Comparison of ENCODE assay signal across 18 cellular contexts in genomic region chr5:172994405-172994804, GRCh38.
"Had no signal": no experiment of that assay in that cellular context is flagged by ENCODE, and none has a peak within 500 bp of the region (broad histone marks: within the 10 kb centered on the region; RNA-seq: fewer than 3 reads in every experiment).

No MANE protein-coding gene starts in this region.

- H3K27ac Mint-ChIP-seq: neural progenitor cell, progenitor cell of endocrine pancreas had no signal

- H3K27me3 Mint-ChIP-seq: naive thymus-derived CD4-positive, alpha-beta T cell; progenitor cell of endocrine pancreas; stimulated activated naive CD8-positive, alpha-beta T cell treated with anti-CD3 and anti-CD28 coated beads, Interleukin-15, amount 100 ng/mL, for 72 hours had no signal

- H3K4me3 Mint-ChIP-seq: neural progenitor cell; stimulated activated naive CD8-positive, alpha-beta T cell treated with anti-CD3 and anti-CD28 coated beads, Interleukin-15, amount 100 ng/mL, for 72 hours had no signal

- DNase-seq: cortex of kidney; dorsolateral prefrontal cortex; effector CD8-positive, alpha-beta T cell; heart right ventricle; hypothalamus; kidney glomerular epithelial cell; mammary epithelial cell; naive thymus-derived CD4-positive, alpha-beta T cell; occipital lobe; pancreas; right cardiac atrium; stimulated activated CD4-positive, alpha-beta T cell treated with anti-CD3 and anti-CD28 coated beads, Interleukin-2, amount 100 ng/mL, for 48 hours; stimulated activated naive CD8-positive, alpha-beta T cell treated with anti-CD3 and anti-CD28 coated beads, Interleukin-15, amount 100 ng/mL, for 72 hours; testis; upper lobe of right lung had no signal

- H3K9me3 Mint-ChIP-seq: naive thymus-derived CD4-positive, alpha-beta T cell; neural progenitor cell; stimulated activated naive CD8-positive, alpha-beta T cell treated with anti-CD3 and anti-CD28 coated beads, Interleukin-15, amount 100 ng/mL, for 72 hours had no signal

- ATAC-seq: esophagus mucosa; heart right ventricle; naive thymus-derived CD4-positive, alpha-beta T cell; right cardiac atrium; stimulated activated naive CD8-positive, alpha-beta T cell treated with anti-CD3 and anti-CD28 coated beads, Interleukin-15, amount 100 ng/mL, for 72 hours; upper lobe of right lung had no signal
